ENCODE assay signal across 17 cellular contexts in the genomic region with DNA sequence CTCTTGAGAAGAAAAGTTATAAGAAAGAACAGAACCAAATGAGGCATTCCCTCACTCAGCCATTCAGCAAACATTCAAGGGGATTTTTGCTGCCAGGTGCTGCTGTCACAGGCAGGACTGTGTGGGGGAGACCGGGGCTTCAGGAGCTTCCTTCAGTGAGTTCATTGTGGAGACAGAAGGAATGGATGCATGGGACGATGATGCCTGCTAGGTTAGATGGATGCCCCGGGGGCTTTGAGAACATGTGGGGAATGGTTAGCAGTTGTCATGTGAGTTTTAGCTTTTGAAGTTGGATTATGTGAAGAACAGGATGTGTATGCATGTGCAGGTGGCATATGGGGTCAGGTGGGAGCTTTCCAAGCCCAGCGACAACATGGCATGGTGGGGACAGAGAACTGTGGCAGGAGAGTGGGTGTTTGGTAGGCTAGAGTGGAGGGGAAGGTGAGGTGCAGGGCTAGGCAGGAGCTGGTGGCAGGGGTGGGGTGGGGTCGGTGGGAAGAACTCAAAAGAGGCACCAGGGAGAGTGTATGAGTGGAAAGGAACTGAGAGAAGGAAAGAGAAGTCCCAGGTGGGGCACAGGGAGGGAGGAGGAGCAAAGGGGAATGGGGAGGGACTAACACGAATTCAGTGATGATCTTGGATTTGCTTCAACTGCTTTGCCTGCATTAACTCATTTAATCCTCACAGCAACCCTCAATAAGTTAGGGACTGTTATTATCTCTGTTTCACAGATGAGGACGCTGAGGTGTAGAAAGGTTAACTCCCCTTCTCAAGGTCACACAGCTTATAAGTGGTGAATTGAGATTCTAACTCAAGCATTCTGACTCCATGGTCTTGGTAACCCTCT. TPM values are rescaled to one million over a fixed set of nuclear protein-coding genes. Genes with fewer than 3 reads are reported as not detected.
A peak's percentile ranks its signal among the peaks of the same experiment; 100 is the strongest.
DNase-seq lines count a peak whose midpoint lies in the region; FAIRE-seq and TF ChIP-seq lines count a peak whose summit lies in the region.
"Had no signal": no experiment of that assay in that cellular context is flagged by ENCODE, and none has a peak within 500 bp of the region (broad histone marks: within the 10 kb centered on the region; RNA-seq: fewer than 3 reads in every experiment).

No MANE protein-coding gene starts in this region.

- H3K79me2 ChIP-seq in astrocyte (ENCODE audit: insufficient read depth, low read length): peaks cover 100% of the 10 kb centered on the region

- H3K36me3 Mint-ChIP-seq in astrocyte (ENCODE audit: low read depth, unreplicated experiment) (no peaks in the 10 kb centered on the region), neural crest cell (ENCODE audit: low read depth) (no peaks in the 10 kb centered on the region)

- H3K27ac Mint-ChIP-seq in astrocyte (ENCODE audit: unreplicated experiment): no peak overlapping the region
- no peak overlapping the region for H3K27ac Mint-ChIP-seq in neural crest cell (ENCODE audit: unreplicated experiment)

- no peaks in the 10 kb centered on the region for H3K9me3 ChIP-seq in HEK293 (ENCODE audit: control insufficient read depth, insufficient read depth, low read depth, low read length)
- H3K9me3 ChIP-seq in astrocyte (ENCODE audit: insufficient read depth, low read depth, low read length): no peaks in the 10 kb centered on the region
- H3K9me3 ChIP-seq: ascending aorta, suprapubic skin had no signal

- H2AFZ ChIP-seq in astrocyte (ENCODE audit: low read depth, low read length): no peak overlapping the region

- H3K4me3 Mint-ChIP-seq in astrocyte (ENCODE audit: unreplicated experiment): no peak overlapping the region
- peak overlapping the region; percentile 15 for H3K4me3 Mint-ChIP-seq in neural crest cell
- H3K4me3 Mint-ChIP-seq: CD8-positive, alpha-beta memory T cell had no signal

- no peaks in the 10 kb centered on the region for H3K27me3 ChIP-seq in astrocyte (ENCODE audit: insufficient read depth, low read length)
- H3K27me3 ChIP-seq: ascending aorta, suprapubic skin had no signal

- H3K27ac ChIP-seq in HEK293 (ENCODE audit: extremely low read depth, low read depth, low read length) (no peak overlapping the region), astrocyte (ENCODE audit: low read depth, low read length) (no peak overlapping the region)
- H3K27ac ChIP-seq: 22Rv1, suprapubic skin had no signal

- no peak overlapping the region for H3K9ac ChIP-seq in astrocyte (ENCODE audit: low read length)

- H3K4me1 ChIP-seq in HEK293 (ENCODE audit: control insufficient read depth, insufficient read depth, low read length): no peaks in the 10 kb centered on the region
- H3K4me1 ChIP-seq in astrocyte (ENCODE audit: insufficient read depth, low read length): no peaks in the 10 kb centered on the region

- DNase-seq in DMS53 (lab: John Stamatoyannopoulos, UW) (peak; percentile 4), DMS53 treated with DMSO at 0.1 percent for 48 hours (lab: John Stamatoyannopoulos, UW; ENCODE audit: unreplicated experiment) (no peak), astrocyte (ENCODE audit: low read depth) (no peak), neural crest cell (ENCODE audit: low read depth, low spot score) (no peak), NCI-H128 (lab: John Stamatoyannopoulos, UW; ENCODE audit: unreplicated experiment) (no peak), NCI-H146 (lab: John Stamatoyannopoulos, UW) (no peak), NK-92 (lab: John Stamatoyannopoulos, UW; ENCODE audit: unreplicated experiment) (no peak)
- DNase-seq: activated CD4-positive, alpha-beta T cell treated with anti-CD3 and anti-CD28 coated beads, Interleukin-2, amount 50 U/mL, for 48 hours; CD8-positive, alpha-beta memory T cell; GDM1; NCI-H2081; NCI-H526 had no signal

- H3K9me3 Mint-ChIP-seq in astrocyte (ENCODE audit: unreplicated experiment): no peaks in the 10 kb centered on the region
- no peaks in the 10 kb centered on the region for H3K9me3 Mint-ChIP-seq in neural crest cell
- H3K9me3 Mint-ChIP-seq: CD8-positive, alpha-beta memory T cell had no signal

- TF ChIP-seq CTCF in HEK293 (tag by site-specific recombination; IDR thresholded peaks at IDR 0.05): no peak
- TF ChIP-seq CTCF in astrocyte (IDR thresholded peaks at IDR 0.05; ENCODE audit: insufficient read depth, low read depth, low read length): no peak
- no peak for TF ChIP-seq CTCF in neural crest cell (conservative IDR thresholded peaks at IDR 0.05)

- H3K36me3 ChIP-seq in HEK293 (ENCODE audit: control insufficient read depth in 2 of 2, insufficient read depth in 1 of 2, low read length in 2 of 2): peaks cover 0 to 19% of the 10 kb centered on the region in 2 experiments; a peak in 1 of 3 replicates
- H3K36me3 ChIP-seq in astrocyte (ENCODE audit: insufficient read depth, low read length): no peaks in the 10 kb centered on the region
- H3K36me3 ChIP-seq: ascending aorta, suprapubic skin had no signal

- CTCF ChIA-PET in HEK293 (lab: Yijun Ruan, JAX): no interaction called here

- FAIRE-seq in astrocyte (lab: Jason Lieb, UNC): peak; percentile 32
- FAIRE-seq: HTR-8/SVneo had no signal

- no peak overlapping the region for H3K4me2 ChIP-seq in astrocyte (ENCODE audit: low read length)

- POLR2A ChIA-PET in HEK293 (lab: Yijun Ruan, JAX): no interaction called here

- H3K4me3 ChIP-seq in HEK293 (ENCODE audit: low read depth, low read length): no peak overlapping the region
- H3K4me3 ChIP-seq in astrocyte (ENCODE audit: insufficient read depth, low read depth, low read length): no peak overlapping the region
- H3K4me3 ChIP-seq: ascending aorta, suprapubic skin had no signal

- H3K27me3 Mint-ChIP-seq in astrocyte (ENCODE audit: low read depth, unreplicated experiment) (no peaks in the 10 kb centered on the region), neural crest cell (ENCODE audit: low read depth) (no peaks in the 10 kb centered on the region)
- H3K27me3 Mint-ChIP-seq: CD8-positive, alpha-beta memory T cell had no signal

- H3K4me1 Mint-ChIP-seq in astrocyte (ENCODE audit: low read depth, unreplicated experiment) (peaks cover 17% of the 10 kb centered on the region), neural crest cell (peaks cover 78% of the 10 kb centered on the region)

- H4K20me1 ChIP-seq in astrocyte (ENCODE audit: insufficient read depth, low read length): peaks cover 88% of the 10 kb centered on the region

TF ChIP-seq in HEK293, 187 proteins besides CTCF, POLR2A, EP300 and RAD21:
- TF ChIP-seq ZNF664 (tag by site-specific recombination; IDR thresholded peaks at IDR 0.05): 0 out of 2 replicates have a peak, but pooled peaks have one; percentile 28
- no peak for TF ChIP-seq ZNF394 (tag by site-specific recombination; IDR thresholded peaks at IDR 0.05; ENCODE audit: borderline replicate concordance)

RNA-seq across cellular contexts. Expression of a gene that starts 8.4 kb away (rescaled TPM):
- total RNA-seq in astrocyte (57.4 and 59.0 TPM in 2 replicates), neural crest cell (69.0 and 70.9 TPM in 2 replicates)
